12 cellular contexts compared by ENCODE assay signal in genomic region chr20:49583343-49583668, GRCh38. TPM values are rescaled to one million over a fixed set of nuclear protein-coding genes. Genes with fewer than 3 reads are reported as not detected.
DNase-seq lines count a peak whose midpoint lies in the region; ATAC-seq and TF ChIP-seq lines count a peak whose summit lies in the region.
"Had no signal": no experiment of that assay in that cellular context is flagged by ENCODE, and none has a peak within 500 bp of the region (broad histone marks: within the 10 kb centered on the region; RNA-seq: fewer than 3 reads in every experiment).

No MANE protein-coding gene starts in this region.

- intact Hi-C loops in CD14-positive monocyte (cut with micrococcal nuclease) (no loop called here), testis (cut with DNase I; ENCODE audit: low total_unique reads) (no loop called here)
- intact Hi-C loops in dendritic cell treated with granulocyte-macrophage colony-stimulating factor and Interleukin-4, amounts not matched to agents 40 ng/mL and 50 ng/mL, for 4 days (cut with micrococcal nuclease): no loop called here

- ATAC-seq in HG03135 (IDR thresholded peaks at IDR 0.05; ENCODE audit: unreplicated experiment) (no peak), HG03460 (IDR thresholded peaks at IDR 0.05; ENCODE audit: unreplicated experiment) (no peak)

- H3K27me3 Mint-ChIP-seq in CD14-positive monocyte (ENCODE audit: low read depth in 3 of 3): peaks cover 2 to 11% (median 5%) of the 10 kb centered on the region in 3 donors
- H3K27me3 Mint-ChIP-seq in HFFc6 (ENCODE audit: insufficient read depth): peaks cover 38% of the 10 kb centered on the region
- H3K27me3 Mint-ChIP-seq in dendritic cell treated with granulocyte-macrophage colony-stimulating factor and Interleukin-4, amounts not matched to agents 40 ng/mL and 50 ng/mL, for 4 days: peaks cover 3% of the 10 kb centered on the region
- H3K27me3 Mint-ChIP-seq in progenitor cell of endocrine pancreas: no peaks in the 10 kb centered on the region

- H3K4me1 ChIP-seq in testis: peaks cover 49% of the 10 kb centered on the region
- H3K4me1 ChIP-seq: BE2C had no signal

- H3K27me3 ChIP-seq in testis: no peaks in the 10 kb centered on the region
- H3K27me3 ChIP-seq: BE2C, neural progenitor cell had no signal

- H3K27ac ChIP-seq in testis: peak overlapping the region in 1 of 2 donors; percentile 41
- H3K27ac ChIP-seq: neural progenitor cell had no signal

- peak overlapping the region; percentile 81 to 94 (median 93) for H3K27ac Mint-ChIP-seq in CD14-positive monocyte
- no peak overlapping the region for H3K27ac Mint-ChIP-seq in HFFc6
- H3K27ac Mint-ChIP-seq in dendritic cell treated with granulocyte-macrophage colony-stimulating factor and Interleukin-4, amounts not matched to agents 40 ng/mL and 50 ng/mL, for 4 days: peak overlapping the region; percentile 30
- peak overlapping the region; percentile 92 for H3K27ac Mint-ChIP-seq in progenitor cell of endocrine pancreas
- H3K27ac Mint-ChIP-seq: neural progenitor cell had no signal

- H3K4me3 ChIP-seq in testis: no peak overlapping the region
- H3K4me3 ChIP-seq: neural progenitor cell had no signal

- H3K9me3 Mint-ChIP-seq in CD14-positive monocyte (peaks cover 3 to 7% (median 3%) of the 10 kb centered on the region in 7 donors), HFFc6 (peaks cover 15% of the 10 kb centered on the region), progenitor cell of endocrine pancreas (ENCODE audit: low read depth) (peaks cover 6% of the 10 kb centered on the region)
- H3K9me3 Mint-ChIP-seq in dendritic cell treated with granulocyte-macrophage colony-stimulating factor and Interleukin-4, amounts not matched to agents 40 ng/mL and 50 ng/mL, for 4 days: peaks cover 9% of the 10 kb centered on the region

- H3K4me3 Mint-ChIP-seq in CD14-positive monocyte (no peak overlapping the region), HFFc6 (peak overlapping the region; percentile 31), progenitor cell of endocrine pancreas (ENCODE audit: low read depth) (no peak overlapping the region)
- no peak overlapping the region for H3K4me3 Mint-ChIP-seq in dendritic cell treated with granulocyte-macrophage colony-stimulating factor and Interleukin-4, amounts not matched to agents 40 ng/mL and 50 ng/mL, for 4 days
- H3K4me3 Mint-ChIP-seq: neural progenitor cell had no signal

- no peak for TF ChIP-seq CTCF in CD14-positive monocyte (IDR thresholded peaks at IDR 0.05)
- TF ChIP-seq CTCF in HFFc6 (IDR thresholded peaks at IDR 0.05): no peak
- TF ChIP-seq CTCF in progenitor cell of endocrine pancreas (IDR thresholded peaks at IDR 0.05; ENCODE audit: unreplicated experiment): no peak
- TF ChIP-seq CTCF in testis (IDR thresholded peaks at IDR 0.05): no peak

- TF ChIP-seq POLR2A in testis (IDR thresholded peaks at IDR 0.05): no peak

- peaks cover 0 to 3% of the 10 kb centered on the region in 2 donors for H3K36me3 Mint-ChIP-seq in CD14-positive monocyte
- H3K36me3 Mint-ChIP-seq in HFFc6 (ENCODE audit: low read depth): peaks cover 10% of the 10 kb centered on the region
- H3K36me3 Mint-ChIP-seq in dendritic cell treated with granulocyte-macrophage colony-stimulating factor and Interleukin-4, amounts not matched to agents 40 ng/mL and 50 ng/mL, for 4 days (ENCODE audit: low read depth): no peaks in the 10 kb centered on the region
- H3K36me3 Mint-ChIP-seq in progenitor cell of endocrine pancreas (ENCODE audit: insufficient read depth): peaks cover 2% of the 10 kb centered on the region
- H3K36me3 Mint-ChIP-seq: neural progenitor cell had no signal

- no peaks in the 10 kb centered on the region for H3K9me3 ChIP-seq in testis

- H3K36me3 ChIP-seq in testis (ENCODE audit: low read depth, missing control alignments): no peaks in the 10 kb centered on the region
- H3K36me3 ChIP-seq: BE2C, neural progenitor cell had no signal

- no peak for DNase-seq in CD14-positive monocyte (ENCODE audit: low spot score)
- no peak for DNase-seq in HFFc6
- no peak for DNase-seq in progenitor cell of endocrine pancreas (ENCODE audit: low spot score, unreplicated experiment)
- DNase-seq in testis: no peak
- DNase-seq: activated CD4-positive, CD25-positive, alpha-beta regulatory T cell; activated gamma-delta T cell treated with Interleukin-2 at 50 U/mL for 16 hours; mesendoderm had no signal

- 78 to 81% methylated on average over 4 of the region's 4 CpGs for WGBS in testis, 2 donors

- H3K4me1 Mint-ChIP-seq in CD14-positive monocyte (peaks cover 41% of the 10 kb centered on the region), HFFc6 (ENCODE audit: low read depth) (peaks cover 70% of the 10 kb centered on the region), progenitor cell of endocrine pancreas (ENCODE audit: low read depth) (peaks cover 38% of the 10 kb centered on the region)
- H3K4me1 Mint-ChIP-seq in dendritic cell treated with granulocyte-macrophage colony-stimulating factor and Interleukin-4, amounts not matched to agents 40 ng/mL and 50 ng/mL, for 4 days (ENCODE audit: low read depth): peaks cover 34% of the 10 kb centered on the region

RNA-seq across cellular contexts. Expression of gene PTGIS, which starts 15.4 kb away (rescaled TPM):
- polyA plus RNA-seq in CD14-positive monocyte: not detected
- total RNA-seq in HFFc6 (2021; fragmentation: NEBNext Ultra II Directional; extraction: Animal tissue kit (Norgen Biotek cat#: 25700)): under 1 TPM in 1 of 6 experiments, not detected in 5; 0.05 TPM
- total RNA-seq in progenitor cell of endocrine pancreas: 18.4 and 19.3 TPM in 2 replicates
- 10 to 100 TPM; 12.2 to 13.0 TPM for total RNA-seq in testis
- 30.3 TPM for polyA plus RNA-seq in testis (ENCODE audit: insufficient read depth, low read depth, low replicate concordance)

Comparison
In these comparisons a context has a peak if more than half of its experiments do, and no peak if none do; other contexts are left out.
1. RNA of gene PTGIS, which starts 15.4 kb away (total RNA-seq): 18.4 to 19.3 TPM in progenitor cell of endocrine pancreas and 12.2 to 13.0 TPM in testis; 0.05 TPM in HFFc6; every median in the first group is over 10 times any median in the second.